12 cellular contexts compared by ENCODE assay signal in genomic region chr9:135335691-135336181, GRCh38.
"Had no signal": no experiment of that assay in that cellular context is flagged by ENCODE, and none has a peak within 500 bp of the region (broad histone marks: within the 10 kb centered on the region; RNA-seq: fewer than 3 reads in every experiment).

No MANE protein-coding gene starts in this region.

- DNase-seq: activated CD4-positive, alpha-beta T cell treated with anti-CD3 and anti-CD28 coated beads, Interleukin-2, amount 50 U/mL, for 4 hours; caudate nucleus; erythroblast; kidney glomerular epithelial cell; naive thymus-derived CD4-positive, alpha-beta T cell; small intestine; thyroid gland had no signal

- H3K36me3 ChIP-seq: thyroid gland had no signal

- H3K4me3 Mint-ChIP-seq: activated naive CD4-positive, alpha-beta T cell treated with anti-CD3 and anti-CD28 coated beads, Interleukin-2, amount 50 U/mL, for 24 hours; dendritic cell treated with granulocyte-macrophage colony-stimulating factor and Interleukin-4, amounts not matched to agents 40 ng/mL and 50 ng/mL, for 4 days; naive thymus-derived CD4-positive, alpha-beta T cell had no signal

- H3K79me2 ChIP-seq: hepatocyte had no signal

- H3K4me3 ChIP-seq: hepatocyte, lung, thyroid gland had no signal

- FAIRE-seq: small intestine had no signal

- H3K9me3 ChIP-seq: thyroid gland had no signal

- H3K4me1 ChIP-seq: thyroid gland had no signal

- H3K4me1 Mint-ChIP-seq: activated naive CD4-positive, alpha-beta T cell treated with anti-CD3 and anti-CD28 coated beads, Interleukin-2, amount 50 U/mL, for 24 hours; naive thymus-derived CD4-positive, alpha-beta T cell had no signal

- H3K27ac ChIP-seq: hepatocyte, thyroid gland had no signal

- H2AFZ ChIP-seq: hepatocyte had no signal

- H3K27me3 Mint-ChIP-seq: activated naive CD4-positive, alpha-beta T cell treated with anti-CD3 and anti-CD28 coated beads, Interleukin-2, amount 50 U/mL, for 24 hours had no signal

- H3K36me3 Mint-ChIP-seq: activated naive CD4-positive, alpha-beta T cell treated with anti-CD3 and anti-CD28 coated beads, Interleukin-2, amount 50 U/mL, for 24 hours; naive thymus-derived CD4-positive, alpha-beta T cell had no signal

- H3K9me3 Mint-ChIP-seq: activated naive CD4-positive, alpha-beta T cell treated with anti-CD3 and anti-CD28 coated beads, Interleukin-2, amount 50 U/mL, for 24 hours; activated T-helper 2 cell treated with anti-CD3 and anti-CD28 coated beads, Interferon-gamma antibody, Interleukin-2, Interleukin-4, amounts not matched to agents 10 μg/mL and 5 μg/mL and 100 μg/mL, durations not matched to agents 14 hours and 24 hours and 36 hours; dendritic cell treated with granulocyte-macrophage colony-stimulating factor and Interleukin-4, amounts not matched to agents 40 ng/mL and 50 ng/mL, for 4 days had no signal

- ATAC-seq: naive thymus-derived CD4-positive, alpha-beta T cell had no signal

- H3K4me2 ChIP-seq: hepatocyte had no signal

- H3K27me3 ChIP-seq: thyroid gland had no signal

- H3K27ac Mint-ChIP-seq: activated naive CD4-positive, alpha-beta T cell treated with anti-CD3 and anti-CD28 coated beads, Interleukin-2, amount 50 U/mL, for 24 hours; activated T-helper 2 cell treated with anti-CD3 and anti-CD28 coated beads, Interferon-gamma antibody, Interleukin-2, Interleukin-4, amounts not matched to agents 10 μg/mL and 5 μg/mL and 100 μg/mL, durations not matched to agents 14 hours and 24 hours and 36 hours; dendritic cell treated with granulocyte-macrophage colony-stimulating factor and Interleukin-4, amounts not matched to agents 40 ng/mL and 50 ng/mL, for 4 days; naive thymus-derived CD4-positive, alpha-beta T cell had no signal
